In genomic region chr17:32878211-32878610, GRCh38 we compare ENCODE assay signal across 13 cellular contexts. TPM values are rescaled to one million over a fixed set of nuclear protein-coding genes. Genes with fewer than 3 reads are reported as not detected.
DNase-seq lines count a peak whose midpoint lies in the region; ATAC-seq and TF ChIP-seq lines count a peak whose summit lies in the region.
"Had no signal": no experiment of that assay in that cellular context is flagged by ENCODE, and none has a peak within 500 bp of the region (broad histone marks: within the 10 kb centered on the region; RNA-seq: fewer than 3 reads in every experiment).

No MANE protein-coding gene starts in this region.

- DNase-seq in Peyer's patch (peak in 2 of 3 donors; percentile 55 to 68), fibroblast of peridontal ligament (ENCODE audit: extremely low read depth) (peak; percentile 70), psoas muscle (peak; percentile 74 to 85), T1000 (lab: John Stamatoyannopoulos, UW) (no peak), D341Med (ENCODE audit: low spot score) (no peak), cerebellar nuclear complex (lab: John Stamatoyannopoulos, UW) (no peak)
- DNase-seq in stimulated activated CD4-positive, alpha-beta T cell treated with anti-CD3 and anti-CD28 coated beads, Interleukin-1b, Interleukin-23, amount 100 ng/mL, for 48 hours = no peak
- DNase-seq: activated naive CD4-positive, alpha-beta T cell treated with anti-CD3 and anti-CD28 coated beads, Interleukin-2, amount 50 U/mL, for 16 hours; hippocampal formation; NCI-H1436 treated with DMSO at 0.1 percent for 48 hours had no signal

- H3K9me3 ChIP-seq in BLaER1 = no peaks in the 10 kb centered on the region
- H3K9me3 ChIP-seq in Peyer's patch = no peaks in the 10 kb centered on the region
- no peaks in the 10 kb centered on the region for H3K9me3 ChIP-seq in psoas muscle
- H3K9me3 ChIP-seq: upper lobe of left lung had no signal

- no peak for ATAC-seq in psoas muscle

- H3K36me3 ChIP-seq in BLaER1 = no peaks in the 10 kb centered on the region
- H3K36me3 ChIP-seq in Peyer's patch = no peaks in the 10 kb centered on the region
- H3K36me3 ChIP-seq in psoas muscle (ENCODE audit: insufficient read depth in 1 of 2, low read depth in 1 of 2) = no peaks in the 10 kb centered on the region
- H3K36me3 ChIP-seq: upper lobe of left lung had no signal

- H3K4me3 ChIP-seq in BLaER1 (no peak overlapping the region), Peyer's patch (no peak overlapping the region), psoas muscle (no peak overlapping the region)

- no peak for TF ChIP-seq CTCF in Peyer's patch (IDR thresholded peaks at IDR 0.05)
- no peak for TF ChIP-seq CTCF in psoas muscle (IDR thresholded peaks at IDR 0.05)

- intact Hi-C loops in psoas muscle (cut with DNase I) = loop anchor here in 1 of 2 donors (5.0 kb wide), 1 partner anchor 96 kb away; no protein-coding TSS in a partner anchor

- 53 to 74% (median 62%) methylated on average over 3 of the region's 3 CpGs for WGBS in psoas muscle, 3 donors

- peaks cover 27% of the 10 kb centered on the region for H3K4me1 ChIP-seq in BLaER1
- peaks cover 0 to 26% (median 3%) of the 10 kb centered on the region in 4 donors for H3K4me1 ChIP-seq in Peyer's patch
- peaks cover 4% of the 10 kb centered on the region for H3K4me1 ChIP-seq in psoas muscle

- H3K27ac ChIP-seq in BLaER1 = no peak overlapping the region
- H3K27ac ChIP-seq in Peyer's patch = peak overlapping the region in 3 of 4 donors; percentile 18 to 95 (median 65)
- no peak overlapping the region for H3K27ac ChIP-seq in psoas muscle

- TF ChIP-seq POLR2A in Peyer's patch (IDR thresholded peaks at IDR 0.05) = no peak

- H3K27me3 ChIP-seq in BLaER1 = peaks cover 8% of the 10 kb centered on the region
- H3K27me3 ChIP-seq in Peyer's patch = no peaks in the 10 kb centered on the region
- peaks cover 0 to 3% (median 2%) of the 10 kb centered on the region in 3 donors for H3K27me3 ChIP-seq in psoas muscle (ENCODE audit: insufficient read depth in 3 of 3, low read length in 2 of 3)
- H3K27me3 ChIP-seq: upper lobe of left lung had no signal

- peak overlapping the region; percentile 86 for H3K4me2 ChIP-seq in BLaER1

- H4K20me1 ChIP-seq in BLaER1 = peaks cover 10% of the 10 kb centered on the region; the same call in 1 of the 2 replicates

- no peak overlapping the region for H3K9ac ChIP-seq in BLaER1

RNA-seq across cellular contexts. Expression of gene MYO1D, which starts 1.3 kb away (rescaled TPM):
- total RNA-seq in Peyer's patch (100 to 1,000 TPM; 148 to 340 (median 328) TPM), psoas muscle (1 to 10 TPM; 4.1 to 5.9 (median 4.6) TPM)
- polyA plus RNA-seq in psoas muscle = 1 to 10 TPM; 1.8 to 2.4 (median 2.3) TPM

RNA-seq across cellular contexts. Expression of gene TMEM98, which starts 49.7 kb away (rescaled TPM):
- total RNA-seq in Peyer's patch (100 to 1,000 TPM in 3 of 4 donors, 10 to 100 TPM in 1; 54.5 to 351 (median 241) TPM), psoas muscle (1 to 10 TPM; 1.4 to 5.7 (median 5.1) TPM)
- polyA plus RNA-seq in psoas muscle = 1 to 10 TPM; 2.2 to 3.6 (median 2.5) TPM
- total RNA-seq: T-helper 17 cell had no signal

Comparison
In these comparisons a context has a peak if more than half of its experiments do, and no peak if none do; other contexts are left out.
1. H3K27ac ChIP-seq: peak in Peyer's patch (3 of 4); none in BLaER1 (single experiment) and psoas muscle (single experiment).
2. DNase-seq: peak in Peyer's patch (2 of 3), fibroblast of peridontal ligament (single experiment) and psoas muscle (2 of 2); none in T1000 (single experiment), D341Med (single experiment), cerebellar nuclear complex (0 of 2) and stimulated activated CD4-positive, alpha-beta T cell treated with anti-CD3 and anti-CD28 coated beads, Interleukin-1b, Interleukin-23, amount 100 ng/mL, for 48 hours (single experiment).
3. RNA of gene MYO1D, which starts 1.3 kb away (total RNA-seq): 148 to 340 TPM in Peyer's patch; 4.1 to 5.9 TPM in psoas muscle; every median in the first group is over 10 times any median in the second.
4. RNA of gene TMEM98, which starts 49.7 kb away (total RNA-seq): 54.5 to 351 TPM in Peyer's patch; 1.4 to 5.7 TPM in psoas muscle; every median in the first group is over 4 times any median in the second.